In the genomic region with DNA sequence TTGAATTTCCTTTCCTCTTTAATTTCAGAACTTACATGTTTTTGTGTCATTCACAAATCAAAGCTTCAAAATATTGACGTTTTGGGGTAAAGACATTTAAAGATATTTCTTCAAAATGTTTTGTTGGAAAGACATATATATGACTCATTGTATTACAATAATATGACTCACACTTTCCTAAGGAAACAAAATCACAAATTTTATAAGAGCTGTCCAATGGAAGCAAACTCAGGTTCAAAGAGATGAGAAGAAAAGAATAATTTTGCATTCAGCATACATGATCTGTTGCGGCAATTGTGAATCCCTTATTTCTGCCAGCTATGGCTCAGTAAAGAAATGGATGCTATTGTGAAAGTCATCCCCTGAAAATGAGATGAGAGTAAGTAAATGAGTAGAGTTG, we compare ENCODE assay signal across 18 cellular contexts.
A peak's percentile ranks its signal among the peaks of the same experiment; 100 is the strongest.
DNase-seq lines count a peak whose midpoint lies in the region; ATAC-seq and TF ChIP-seq lines count a peak whose summit lies in the region.
"Had no signal": no experiment of that assay in that cellular context is flagged by ENCODE, and none has a peak within 500 bp of the region (broad histone marks: within the 10 kb centered on the region; RNA-seq: fewer than 3 reads in every experiment).

No MANE protein-coding gene starts in this region.

- H3K27ac ChIP-seq in RWPE2 (ENCODE audit: poor library complexity, severe bottlenecking): no peak overlapping the region
- H3K27ac ChIP-seq: left ventricle myocardium inferior, thyroid gland had no signal

- no peaks in the 10 kb centered on the region for H3K36me3 Mint-ChIP-seq in osteocyte (ENCODE audit: unreplicated experiment)
- no peaks in the 10 kb centered on the region for H3K36me3 Mint-ChIP-seq in activated naive CD8-positive, alpha-beta T cell treated with anti-CD3 and anti-CD28 coated beads, Interleukin-2, amount 50 U/mL, for 24 hours (ENCODE audit: low read depth)
- H3K36me3 Mint-ChIP-seq: activated CD8-positive, alpha-beta memory T cell treated with anti-CD3 and anti-CD28 coated beads, Interleukin-2, amount 10 ng/mL, durations not matched to agents 7 days and 5 days had no signal

- no peaks in the 10 kb centered on the region for H3K9me3 ChIP-seq in RWPE2 (ENCODE audit: severe bottlenecking)
- H3K9me3 ChIP-seq: left ventricle myocardium inferior, thyroid gland had no signal

- no peak overlapping the region for H3K4me3 Mint-ChIP-seq in osteocyte (ENCODE audit: unreplicated experiment)
- H3K4me3 Mint-ChIP-seq in activated naive CD8-positive, alpha-beta T cell treated with anti-CD3 and anti-CD28 coated beads, Interleukin-2, amount 50 U/mL, for 24 hours: no peak overlapping the region
- H3K4me3 Mint-ChIP-seq: activated CD4-positive, alpha-beta T cell treated with anti-CD3 and anti-CD28 coated beads for 36 hours; activated CD8-positive, alpha-beta memory T cell treated with anti-CD3 and anti-CD28 coated beads, Interleukin-2, amount 10 ng/mL, durations not matched to agents 7 days and 5 days; central memory CD8-positive, alpha-beta T cell had no signal

- H3K27ac Mint-ChIP-seq in osteocyte (ENCODE audit: unreplicated experiment): peak overlapping the region; percentile 24
- no peak overlapping the region for H3K27ac Mint-ChIP-seq in activated naive CD8-positive, alpha-beta T cell treated with anti-CD3 and anti-CD28 coated beads, Interleukin-2, amount 50 U/mL, for 24 hours
- H3K27ac Mint-ChIP-seq: activated CD4-positive, alpha-beta T cell treated with anti-CD3 and anti-CD28 coated beads for 36 hours; activated CD8-positive, alpha-beta memory T cell treated with anti-CD3 and anti-CD28 coated beads, Interleukin-2, amount 10 ng/mL, durations not matched to agents 7 days and 5 days had no signal

- no peaks in the 10 kb centered on the region for H3K27me3 Mint-ChIP-seq in osteocyte (ENCODE audit: unreplicated experiment)
- H3K27me3 Mint-ChIP-seq in activated naive CD8-positive, alpha-beta T cell treated with anti-CD3 and anti-CD28 coated beads, Interleukin-2, amount 50 U/mL, for 24 hours: no peaks in the 10 kb centered on the region
- H3K27me3 Mint-ChIP-seq: activated CD4-positive, alpha-beta T cell treated with anti-CD3 and anti-CD28 coated beads for 36 hours; activated CD8-positive, alpha-beta memory T cell treated with anti-CD3 and anti-CD28 coated beads, Interleukin-2, amount 10 ng/mL, durations not matched to agents 7 days and 5 days had no signal

- 0 out of 3 replicates have a peak, but pooled peaks have one; percentile 44 for ATAC-seq in RWPE2 (ENCODE audit: low read depth)
- ATAC-seq in esophagus mucosa: peak; percentile 55
- ATAC-seq in activated naive CD8-positive, alpha-beta T cell treated with anti-CD3 and anti-CD28 coated beads, Interleukin-2, amount 50 U/mL, for 24 hours: no peak
- ATAC-seq: activated CD4-positive, alpha-beta T cell treated with anti-CD3 and anti-CD28 coated beads for 36 hours; activated CD8-positive, alpha-beta memory T cell treated with anti-CD3 and anti-CD28 coated beads, Interleukin-2, amount 10 ng/mL, durations not matched to agents 7 days and 5 days had no signal

- H3K4me1 ChIP-seq in RWPE2 (ENCODE audit: insufficient read depth, poor library complexity, severe bottlenecking): peaks cover 27% of the 10 kb centered on the region
- H3K4me1 ChIP-seq: left ventricle myocardium inferior, thyroid gland had no signal

- TF ChIP-seq CTCF in RWPE2 (IDR thresholded peaks at IDR 0.05; ENCODE audit: poor library complexity, severe bottlenecking): no peak
- TF ChIP-seq CTCF in osteocyte (IDR thresholded peaks at IDR 0.05): no peak

- no peak overlapping the region for H3K4me3 ChIP-seq in RWPE2 (ENCODE audit: severe bottlenecking)
- H3K4me3 ChIP-seq: left ventricle myocardium inferior, thyroid gland had no signal

- peaks cover 24% of the 10 kb centered on the region for H3K4me1 Mint-ChIP-seq in osteocyte (ENCODE audit: unreplicated experiment)
- H3K4me1 Mint-ChIP-seq in activated naive CD8-positive, alpha-beta T cell treated with anti-CD3 and anti-CD28 coated beads, Interleukin-2, amount 50 U/mL, for 24 hours: no peaks in the 10 kb centered on the region
- H3K4me1 Mint-ChIP-seq: activated CD4-positive, alpha-beta T cell treated with anti-CD3 and anti-CD28 coated beads for 36 hours; activated CD8-positive, alpha-beta memory T cell treated with anti-CD3 and anti-CD28 coated beads, Interleukin-2, amount 10 ng/mL, durations not matched to agents 7 days and 5 days; central memory CD8-positive, alpha-beta T cell had no signal

- no peaks in the 10 kb centered on the region for H3K36me3 ChIP-seq in RWPE2 (ENCODE audit: low read depth)
- H3K36me3 ChIP-seq: left ventricle myocardium inferior, thyroid gland had no signal

- H3K27me3 ChIP-seq in RWPE2 (ENCODE audit: insufficient read depth, poor library complexity, severe bottlenecking): no peaks in the 10 kb centered on the region
- H3K27me3 ChIP-seq: thyroid gland had no signal

- peak; percentile 44 for DNase-seq in ELR (ENCODE audit: low read depth)
- DNase-seq in RWPE2 (ENCODE audit: low spot score): no peak
- DNase-seq in osteocyte (ENCODE audit: extremely low spot score, unreplicated experiment): no peak
- no peak for DNase-seq in cerebellar cortex (ENCODE audit: low spot score)
- DNase-seq in activated naive CD8-positive, alpha-beta T cell treated with anti-CD3 and anti-CD28 coated beads, Interleukin-2, amount 50 U/mL, for 24 hours: no peak
- DNase-seq in NCI-H446 (lab: John Stamatoyannopoulos, UW): no peak
- DNase-seq in DMS153 treated with DMSO at 0.1 percent for 48 hours (lab: John Stamatoyannopoulos, UW; ENCODE audit: unreplicated experiment): no peak
- DNase-seq: activated CD4-positive, alpha-beta T cell treated with anti-CD3 and anti-CD28 coated beads for 36 hours; activated CD8-positive, alpha-beta memory T cell treated with anti-CD3 and anti-CD28 coated beads, Interleukin-2, amount 10 ng/mL, durations not matched to agents 7 days and 5 days; EL; glutamatergic neuron; left ventricle myocardium inferior; NCI-H2029; NCI-H446 treated with DMSO at 0.1 percent for 48 hours; stimulated activated CD4-positive, alpha-beta T cell treated with anti-CD3 and anti-CD28 coated beads, Interleukin-15, amount 100 ng/mL, for 24 hours; thyroid gland had no signal

- no peaks in the 10 kb centered on the region for H3K9me3 Mint-ChIP-seq in osteocyte (ENCODE audit: unreplicated experiment)
- H3K9me3 Mint-ChIP-seq in activated naive CD8-positive, alpha-beta T cell treated with anti-CD3 and anti-CD28 coated beads, Interleukin-2, amount 50 U/mL, for 24 hours: no peaks in the 10 kb centered on the region
- H3K9me3 Mint-ChIP-seq: central memory CD8-positive, alpha-beta T cell had no signal
